9 cellular contexts compared by ENCODE assay signal in the genomic region with DNA sequence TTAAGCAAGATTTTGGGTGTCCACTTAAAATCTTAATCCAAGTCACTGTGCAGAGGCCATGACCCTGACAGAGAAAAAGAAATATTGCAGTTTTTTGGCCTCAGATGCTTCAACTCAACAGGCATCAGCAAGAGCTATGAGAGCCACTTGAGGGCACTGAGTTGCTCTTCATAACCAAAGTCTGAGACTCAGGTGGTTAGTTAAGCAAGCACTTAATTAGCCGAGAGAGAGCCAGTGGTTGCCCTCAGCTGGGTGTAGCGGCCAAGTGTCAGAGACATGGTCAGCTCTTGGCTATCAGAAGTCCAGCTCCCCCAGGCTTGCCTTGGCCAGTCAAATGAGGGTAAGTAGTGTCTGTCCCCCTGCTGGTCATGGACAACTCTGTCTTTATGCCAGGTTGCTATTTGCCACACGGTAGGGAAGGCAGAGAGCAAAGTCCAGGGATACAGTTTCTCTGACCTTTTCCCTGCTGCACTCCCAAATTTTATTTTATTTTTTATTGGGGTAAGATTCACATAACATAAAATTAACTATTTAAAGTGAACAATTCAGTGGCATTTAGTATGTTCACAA. TPM values are rescaled to one million over a fixed set of nuclear protein-coding genes. Genes with fewer than 3 reads are reported as not detected.
DNase-seq lines count a peak whose midpoint lies in the region; ATAC-seq and TF ChIP-seq lines count a peak whose summit lies in the region.
"Had no signal": no experiment of that assay in that cellular context is flagged by ENCODE, and none has a peak within 500 bp of the region (broad histone marks: within the 10 kb centered on the region; RNA-seq: fewer than 3 reads in every experiment).

No MANE protein-coding gene starts in this region.

- H3K27me3 ChIP-seq in brain microvascular endothelial cell (replicated peaks): peaks cover 8% of the 10 kb centered on the region
- peaks cover 59% of the 10 kb centered on the region for H3K27me3 ChIP-seq in lower lobe of right lung (ENCODE audit: low read depth)

- H3K36me3 ChIP-seq in brain microvascular endothelial cell (replicated peaks) (no peaks in the 10 kb centered on the region), lower lobe of right lung (no peaks in the 10 kb centered on the region)

- no peak overlapping the region for H3K27ac ChIP-seq in brain microvascular endothelial cell
- H3K27ac ChIP-seq in lower lobe of right lung: no peak overlapping the region

- no peaks in the 10 kb centered on the region for H3K4me1 ChIP-seq in lower lobe of right lung

- no peaks in the 10 kb centered on the region for H3K9me3 ChIP-seq in lower lobe of right lung

- no peaks in the 10 kb centered on the region for H3K4me1 Mint-ChIP-seq in CD14-positive monocyte

- H3K4me3 Mint-ChIP-seq in CD14-positive monocyte: no peak overlapping the region
- H3K4me3 Mint-ChIP-seq: activated naive CD4-positive, alpha-beta T cell treated with anti-CD3 and anti-CD28 coated beads, Interleukin-2, amount 10 ng/mL, durations not matched to agents 7 days and 5 days had no signal

- peak; percentile 66 to 68 for ATAC-seq in lower lobe of right lung
- ATAC-seq in GM21786 (IDR thresholded peaks at IDR 0.05; ENCODE audit: unreplicated experiment): no peak
- ATAC-seq in GM21381 (IDR thresholded peaks at IDR 0.05; ENCODE audit: unreplicated experiment): no peak

- TF ChIP-seq CTCF in CD14-positive monocyte (IDR thresholded peaks at IDR 0.05) (peak; percentile 41), brain microvascular endothelial cell (IDR thresholded peaks at IDR 0.05; ENCODE audit: low read depth, low read length, missing control alignments) (peak; percentile 68), lower lobe of right lung (IDR thresholded peaks at IDR 0.05) (no peak)

- H3K4me3 ChIP-seq in brain microvascular endothelial cell (ENCODE audit: low read depth, low read length) (no peak overlapping the region), lower lobe of right lung (no peak overlapping the region)

- peaks cover 2 to 21% (median 14%) of the 10 kb centered on the region in 3 donors for H3K27me3 Mint-ChIP-seq in CD14-positive monocyte (ENCODE audit: low read depth in 3 of 3)

- DNase-seq in CD14-positive monocyte (ENCODE audit: low spot score) (no peak), HT-29 (ENCODE audit: low spot score) (peak; percentile 53), brain microvascular endothelial cell (peak; percentile 2), lower lobe of right lung (no peak), NCI-H128 (lab: John Stamatoyannopoulos, UW; ENCODE audit: unreplicated experiment) (no peak)
- no peak for DNase-seq in activated T-cell treated with anti-CD3 and anti-CD28 coated beads, Interleukin-2, amount 50 U/mL, for 1 hour
- DNase-seq: activated naive CD4-positive, alpha-beta T cell treated with anti-CD3 and anti-CD28 coated beads, Interleukin-2, amount 10 ng/mL, durations not matched to agents 7 days and 5 days had no signal

- no peak overlapping the region for H3K27ac Mint-ChIP-seq in CD14-positive monocyte
- H3K27ac Mint-ChIP-seq: activated naive CD4-positive, alpha-beta T cell treated with anti-CD3 and anti-CD28 coated beads, Interleukin-2, amount 10 ng/mL, durations not matched to agents 7 days and 5 days had no signal

- intact Hi-C loops in CD14-positive monocyte (cut with micrococcal nuclease): no loop called here
- intact Hi-C loops in lower lobe of right lung (cut with DNase I): no loop called here

- in situ Hi-C loops in brain microvascular endothelial cell (cut with HindIII; ENCODE audit: low pct_ligation_motif_present, low sequenced_read_pairs): no loop called here

- H3K36me3 Mint-ChIP-seq in CD14-positive monocyte: no peaks in the 10 kb centered on the region
- H3K36me3 Mint-ChIP-seq: activated naive CD4-positive, alpha-beta T cell treated with anti-CD3 and anti-CD28 coated beads, Interleukin-2, amount 10 ng/mL, durations not matched to agents 7 days and 5 days had no signal

- H3K9me3 Mint-ChIP-seq in CD14-positive monocyte: no peaks in the 10 kb centered on the region
- H3K9me3 Mint-ChIP-seq: activated naive CD4-positive, alpha-beta T cell treated with anti-CD3 and anti-CD28 coated beads, Interleukin-2, amount 10 ng/mL, durations not matched to agents 7 days and 5 days had no signal

RNA-seq across cellular contexts. Expression of a gene that starts 9.0 kb away (rescaled TPM):
- polyA plus RNA-seq in CD14-positive monocyte: not detected
- not detected in 2 replicates for total RNA-seq in HT-29 (2014; rRNA removed; shearing (Covaris generic))
- total RNA-seq in lower lobe of right lung: not detected

RNA-seq across cellular contexts. Expression of a gene that starts 11.7 kb away (rescaled TPM):
- polyA plus RNA-seq in CD14-positive monocyte: not detected
- not detected in 2 replicates for total RNA-seq in HT-29 (2014; rRNA removed; shearing (Covaris generic))
- not detected for total RNA-seq in lower lobe of right lung

RNA-seq across cellular contexts. Expression of a gene that starts 39.3 kb away (rescaled TPM):
- not detected for polyA plus RNA-seq in CD14-positive monocyte
- total RNA-seq in HT-29 (2014; rRNA removed; shearing (Covaris generic)): not detected in 2 replicates
- total RNA-seq in lower lobe of right lung: not detected

RNA-seq across cellular contexts. Expression of a gene that starts 41.8 kb away (rescaled TPM):
- polyA plus RNA-seq in CD14-positive monocyte: not detected
- not detected in 2 replicates for total RNA-seq in HT-29 (2014; rRNA removed; shearing (Covaris generic))
- 0.65 TPM for total RNA-seq in lower lobe of right lung

RNA-seq across cellular contexts. Expression of a gene that starts 56.4 kb away (rescaled TPM):
- not detected for polyA plus RNA-seq in CD14-positive monocyte
- total RNA-seq in HT-29 (2014; rRNA removed; shearing (Covaris generic)): not detected in 2 replicates
- not detected for total RNA-seq in lower lobe of right lung

Comparison
In these comparisons a context has a peak if more than half of its experiments do, and no peak if none do; other contexts are left out.
1. DNase-seq: peak in HT-29 (single experiment) and brain microvascular endothelial cell (single experiment); none in CD14-positive monocyte (single experiment), lower lobe of right lung (single experiment), activated T-cell treated with anti-CD3 and anti-CD28 coated beads, Interleukin-2, amount 50 U/mL, for 1 hour (single experiment) and NCI-H128 (single experiment).
2. ATAC-seq: peak in lower lobe of right lung (2 of 2); none in GM21786 (single experiment) and GM21381 (single experiment).